ENCODE assay signal across 8 cellular contexts in genomic region chr13:24271611-24272451, GRCh38.
DNase-seq lines count a peak whose midpoint lies in the region; ATAC-seq lines count a peak whose summit lies in the region.

No MANE protein-coding gene starts in this region.

- H3K27me3 Mint-ChIP-seq in T-helper 1 cell treated with Interleukin-12 subunit alpha and Interleukin-12 subunit beta and Interleukin-4 antibody, amounts not matched to agents 30 μg/mL and 1 μg/mL, for 36 hours (ENCODE audit: low read depth), result peaks cover 3% of the 10 kb centered on the region

- DNase-seq in activated T-cell treated with anti-CD3 and anti-CD28 coated beads for 1 hour (ENCODE audit: low read depth) (peak; percentile 43), activated T-cell treated with anti-CD3 and anti-CD28 coated beads for 4 hours (no peak), astrocyte of the hippocampus (ENCODE audit: low read depth, low spot score) (peak; percentile 86), hypothalamus (lab: John Stamatoyannopoulos, UW) (peak in 46 of 51 donors; percentile 18 to 88 (median 57)), skeletal muscle cell (ENCODE audit: low read depth) (peak; percentile 45), NCI-H2171 (lab: John Stamatoyannopoulos, UW) (no peak)

- H3K4me3 ChIP-seq in skeletal muscle cell (ENCODE audit: low read depth, low read length), result peak overlapping the region; percentile 31

- H3K4me3 Mint-ChIP-seq in T-helper 1 cell treated with Interleukin-12 subunit alpha and Interleukin-12 subunit beta and Interleukin-4 antibody, amounts not matched to agents 30 μg/mL and 1 μg/mL, for 36 hours, result peak overlapping the region; percentile 93

- H3K36me3 Mint-ChIP-seq in T-helper 1 cell treated with Interleukin-12 subunit alpha and Interleukin-12 subunit beta and Interleukin-4 antibody, amounts not matched to agents 30 μg/mL and 1 μg/mL, for 36 hours (ENCODE audit: low read depth), result peaks cover 25% of the 10 kb centered on the region

- H3K9me3 Mint-ChIP-seq in T-helper 1 cell treated with Interleukin-12 subunit alpha and Interleukin-12 subunit beta and Interleukin-4 antibody, amounts not matched to agents 30 μg/mL and 1 μg/mL, for 36 hours, result no peaks in the 10 kb centered on the region

- peaks cover 76% of the 10 kb centered on the region for H3K4me1 Mint-ChIP-seq in T-helper 1 cell treated with Interleukin-12 subunit alpha and Interleukin-12 subunit beta and Interleukin-4 antibody, amounts not matched to agents 30 μg/mL and 1 μg/mL, for 36 hours (ENCODE audit: low read depth)

- peak; percentile 30 for ATAC-seq in HG03103 (IDR thresholded peaks at IDR 0.05; ENCODE audit: low read depth, unreplicated experiment)

- H3K27ac Mint-ChIP-seq in T-helper 1 cell treated with Interleukin-12 subunit alpha and Interleukin-12 subunit beta and Interleukin-4 antibody, amounts not matched to agents 30 μg/mL and 1 μg/mL, for 36 hours, result peak overlapping the region; percentile 94

Comparison
In these comparisons a context has a peak if more than half of its experiments do, and no peak if none do; other contexts are left out.
1. DNase-seq: peak in activated T-cell treated with anti-CD3 and anti-CD28 coated beads for 1 hour (single experiment), astrocyte of the hippocampus (single experiment), hypothalamus (46 of 51) and skeletal muscle cell (single experiment); none in activated T-cell treated with anti-CD3 and anti-CD28 coated beads for 4 hours (single experiment) and NCI-H2171 (single experiment).